15 cellular contexts compared by ENCODE assay signal in genomic region chr13:29785978-29786377, GRCh38.
A peak's percentile ranks its signal among the peaks of the same experiment; 100 is the strongest.
DNase-seq lines count a peak whose midpoint lies in the region; ATAC-seq, FAIRE-seq and TF ChIP-seq lines count a peak whose summit lies in the region.
"Had no signal": no experiment of that assay in that cellular context is flagged by ENCODE, and none has a peak within 500 bp of the region (broad histone marks: within the 10 kb centered on the region; RNA-seq: fewer than 3 reads in every experiment).

No MANE protein-coding gene starts in this region.

- H3K36me3 Mint-ChIP-seq in CD4-positive, alpha-beta T cell (ENCODE audit: low read depth): no peaks in the 10 kb centered on the region
- H3K36me3 Mint-ChIP-seq in osteocyte (ENCODE audit: unreplicated experiment): no peaks in the 10 kb centered on the region
- H3K36me3 Mint-ChIP-seq: CD8-positive, alpha-beta memory T cell had no signal

- no peak overlapping the region for H3K27ac ChIP-seq in CD4-positive, alpha-beta T cell (ENCODE audit: low read depth, low read length)
- H3K27ac ChIP-seq in SK-N-MC (0 out of 2 replicates have a peak overlapping the region, but pooled peaks have one; percentile 23), keratinocyte (ENCODE audit: control insufficient read depth, insufficient read depth, low read length) (no peak overlapping the region)

- intact Hi-C loops in CD4-positive, alpha-beta T cell (cut with DNase I, micrococcal nuclease): no loop called here

- POLR2A ChIA-PET in CD4-positive, alpha-beta T cell (lab: Charles Lee): interaction anchor here (1.2 kb wide), 1 partner anchor 329 kb away, joined by 3 read pairs; no protein-coding TSS in a partner anchor

- H4K20me1 ChIP-seq in keratinocyte (ENCODE audit: control insufficient read depth, extremely low read depth, insufficient read depth, low read length): no peaks in the 10 kb centered on the region

- H2AFZ ChIP-seq in keratinocyte (ENCODE audit: control insufficient read depth, low read length): no peak overlapping the region

- TF ChIP-seq CTCF in CD4-positive, alpha-beta T cell (IDR thresholded peaks at IDR 0.05): no peak
- TF ChIP-seq CTCF in keratinocyte (optimal IDR thresholded peaks at IDR 0.05 in 1 of 3, IDR thresholded peaks at IDR 0.05 in 1 of 3, conservative IDR thresholded peaks at IDR 0.05 in 1 of 3; ENCODE audit: extremely low read depth in 1 of 3, insufficient read depth in 2 of 3, low read length in 3 of 3) (no peak), osteocyte (IDR thresholded peaks at IDR 0.05) (no peak)

- FAIRE-seq in keratinocyte (lab: Jason Lieb, UNC): peak; percentile 13
- FAIRE-seq: GM12878, H54 had no signal

- H3K4me3 ChIP-seq in SK-N-MC (no peak overlapping the region), keratinocyte (ENCODE audit: control insufficient read depth in 2 of 3, extremely low read depth in 1 of 3, insufficient read depth in 2 of 3, low read depth in 1 of 3, low read length in 3 of 3) (no peak overlapping the region)
- H3K4me3 ChIP-seq: GM12878 had no signal

- dilution Hi-C loops in keratinocyte (cut with MboI; ENCODE audit: extremely low pct_ligation_motif_present, low sequenced_read_pairs): no loop called here

- H3K27ac Mint-ChIP-seq in CD4-positive, alpha-beta T cell: peak overlapping the region; percentile 46
- peak overlapping the region; percentile 27 for H3K27ac Mint-ChIP-seq in osteocyte (ENCODE audit: unreplicated experiment)
- H3K27ac Mint-ChIP-seq: B cell had no signal

- CTCF ChIA-PET in CD4-positive, alpha-beta T cell (lab: Charles Lee): no interaction called here

- H3K9ac ChIP-seq in SK-N-MC (ENCODE audit: insufficient read length) (no peak overlapping the region), keratinocyte (ENCODE audit: control insufficient read depth, extremely low read depth, insufficient read depth, low read length) (no peak overlapping the region)

- H3K36me3 ChIP-seq in SK-N-MC (ENCODE audit: insufficient read depth, low read length): no peaks in the 10 kb centered on the region
- H3K36me3 ChIP-seq in keratinocyte (ENCODE audit: control insufficient read depth in 2 of 2, extremely low read depth in 1 of 2, insufficient read depth in 2 of 2, low read length in 2 of 2): no peaks in the 10 kb centered on the region

- no peaks in the 10 kb centered on the region for H3K9me1 ChIP-seq in keratinocyte (ENCODE audit: control insufficient read depth, extremely low read depth, insufficient read depth, low read length)

- H3K4me3 Mint-ChIP-seq in CD4-positive, alpha-beta T cell: no peak overlapping the region
- no peak overlapping the region for H3K4me3 Mint-ChIP-seq in osteocyte (ENCODE audit: unreplicated experiment)
- H3K4me3 Mint-ChIP-seq: B cell; CD8-positive, alpha-beta memory T cell had no signal

- H3K79me2 ChIP-seq in keratinocyte (ENCODE audit: control insufficient read depth, insufficient read depth, low read length): no peaks in the 10 kb centered on the region

- H3K9me3 ChIP-seq in CD4-positive, alpha-beta T cell (ENCODE audit: control insufficient read depth, low read length): no peaks in the 10 kb centered on the region
- H3K9me3 ChIP-seq in SK-N-MC (ENCODE audit: low read depth, low read length) (no peaks in the 10 kb centered on the region), keratinocyte (ENCODE audit: control insufficient read depth, low read depth, low read length) (no peaks in the 10 kb centered on the region)

- ATAC-seq in CD4-positive, alpha-beta T cell (ENCODE audit: poor library complexity): no peak
- ATAC-seq: GM12878 had no signal

- no peaks in the 10 kb centered on the region for H3K4me1 ChIP-seq in keratinocyte (ENCODE audit: control insufficient read depth, extremely low read depth, insufficient read depth, low read length)

- H3K4me1 Mint-ChIP-seq in CD4-positive, alpha-beta T cell (ENCODE audit: low read depth): peaks cover 64% of the 10 kb centered on the region
- peaks cover 36% of the 10 kb centered on the region for H3K4me1 Mint-ChIP-seq in osteocyte (ENCODE audit: unreplicated experiment)

- no peaks in the 10 kb centered on the region for H3K27me3 ChIP-seq in CD4-positive, alpha-beta T cell (ENCODE audit: control insufficient read depth, insufficient read depth, low read length)
- H3K27me3 ChIP-seq in keratinocyte (ENCODE audit: control insufficient read depth, extremely low read depth, insufficient read depth, low read length): no peaks in the 10 kb centered on the region

- no peak overlapping the region for H3K4me2 ChIP-seq in keratinocyte (ENCODE audit: control insufficient read depth, extremely low read depth, insufficient read depth, low read depth, low read length)

- DNase-seq in CD4-positive, alpha-beta T cell: no peak
- DNase-seq in SK-N-MC (ENCODE audit: low read depth, low spot score) (no peak), keratinocyte (ENCODE audit: low read depth, low spot score) (no peak), osteocyte (ENCODE audit: extremely low spot score, unreplicated experiment) (no peak), midbrain (lab: John Stamatoyannopoulos, UW) (no peak), OCI-M1 (lab: John Stamatoyannopoulos, UW) (no peak), GM19238 (ENCODE audit: insufficient read length, low spot score) (no peak)
- DNase-seq: CD8-positive, alpha-beta memory T cell; GDM1; NCI-H187 treated with DMSO at 0.1 percent for 48 hours; NCI-H748 treated with DMSO at 0.1 percent for 48 hours; RPMI8226 had no signal

- no peaks in the 10 kb centered on the region for H3K27me3 Mint-ChIP-seq in CD4-positive, alpha-beta T cell
- H3K27me3 Mint-ChIP-seq in osteocyte (ENCODE audit: unreplicated experiment): no peaks in the 10 kb centered on the region
- H3K27me3 Mint-ChIP-seq: B cell; CD8-positive, alpha-beta memory T cell had no signal

- no peaks in the 10 kb centered on the region for H3K9me3 Mint-ChIP-seq in CD4-positive, alpha-beta T cell
- H3K9me3 Mint-ChIP-seq in osteocyte (ENCODE audit: unreplicated experiment): no peaks in the 10 kb centered on the region
- H3K9me3 Mint-ChIP-seq: CD8-positive, alpha-beta memory T cell had no signal
